ENCODE assay signal across 8 cellular contexts in the genomic region with DNA sequence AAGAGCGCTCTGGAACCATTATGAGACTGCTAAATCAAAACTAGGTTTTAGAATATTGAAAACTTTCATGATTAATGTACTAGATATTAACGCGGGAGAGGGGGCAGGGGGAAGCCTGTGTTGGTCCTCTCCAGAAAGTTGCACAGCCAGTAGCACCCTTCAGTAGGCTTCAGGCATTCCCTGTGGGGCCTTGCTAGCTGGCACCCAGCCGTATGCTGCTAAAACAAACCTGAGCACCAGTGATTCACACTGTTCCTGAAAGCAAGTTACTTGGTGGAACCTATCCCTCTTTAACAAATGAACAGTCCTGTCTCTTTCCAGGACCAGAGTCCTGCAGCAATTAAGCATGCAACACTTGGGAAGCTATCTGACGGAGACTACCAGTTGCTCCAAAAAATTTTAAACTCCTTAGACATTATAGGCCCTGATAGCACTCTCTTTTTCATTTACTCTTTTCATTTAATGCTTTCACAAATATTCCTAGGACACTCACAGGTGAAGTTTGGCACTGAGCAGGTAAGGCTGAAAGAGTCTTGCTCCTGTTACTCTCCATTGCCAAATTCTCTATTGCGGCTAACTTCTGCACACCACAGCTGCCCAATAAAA. TPM values are rescaled to one million over a fixed set of nuclear protein-coding genes. Genes with fewer than 3 reads are reported as not detected.
DNase-seq lines count a peak whose midpoint lies in the region; ATAC-seq and TF ChIP-seq lines count a peak whose summit lies in the region.

No MANE protein-coding gene starts in this region.

- H3K27me3 ChIP-seq in CD4-positive, alpha-beta memory T cell (ENCODE audit: insufficient read depth, low read length): no peaks in the 10 kb centered on the region
- no peaks in the 10 kb centered on the region for H3K27me3 ChIP-seq in Karpas-422 (ENCODE audit: low read length)

- peak overlapping the region; percentile 83 to 97 (median 96) for H3K27ac Mint-ChIP-seq in CD4-positive, alpha-beta memory T cell
- peak overlapping the region; percentile 71 for H3K27ac Mint-ChIP-seq in nephron progenitor cell

- peak overlapping the region; percentile 83 to 96 (median 90) for H3K4me3 Mint-ChIP-seq in CD4-positive, alpha-beta memory T cell
- H3K4me3 Mint-ChIP-seq in nephron progenitor cell: peak overlapping the region; percentile 92

- peaks cover 25 to 61% (median 45%) of the 10 kb centered on the region in 4 donors for H3K4me1 Mint-ChIP-seq in CD4-positive, alpha-beta memory T cell
- H3K4me1 Mint-ChIP-seq in nephron progenitor cell: peaks cover 52% of the 10 kb centered on the region

- no peak overlapping the region for H2AFZ ChIP-seq in Karpas-422 (ENCODE audit: low read length)

- CTCF ChIA-PET in CD4-positive, alpha-beta memory T cell (lab: Charles Lee; ENCODE audit: partially characterized antibody): interaction anchor here (1.0 to 5.0 kb wide), 9 partner anchors 8 to 104 kb away, joined by 3 to 87 read pairs (median 3); no protein-coding TSS in a partner anchor

- peaks cover 0 to 3% (median 0%) of the 10 kb centered on the region in 8 donors for H3K9me3 Mint-ChIP-seq in CD4-positive, alpha-beta memory T cell
- H3K9me3 Mint-ChIP-seq in nephron progenitor cell: no peaks in the 10 kb centered on the region

- H3K36me3 ChIP-seq in CD4-positive, alpha-beta memory T cell (ENCODE audit: insufficient read depth, low read length): peaks cover 31% of the 10 kb centered on the region
- peaks cover 23% of the 10 kb centered on the region for H3K36me3 ChIP-seq in Karpas-422 (ENCODE audit: insufficient read depth, low read length)

- peak overlapping the region; percentile 91 for H3K4me2 ChIP-seq in Karpas-422 (ENCODE audit: low read depth, low read length, poor library complexity, severe bottlenecking)

- peaks cover 18 to 45% of the 10 kb centered on the region in 2 donors for H3K36me3 Mint-ChIP-seq in CD4-positive, alpha-beta memory T cell
- H3K36me3 Mint-ChIP-seq in nephron progenitor cell (ENCODE audit: low read depth): peaks cover 17% of the 10 kb centered on the region

- ATAC-seq in HG03571 (IDR thresholded peaks at IDR 0.05; ENCODE audit: unreplicated experiment): no peak

- H3K4me3 ChIP-seq in CD4-positive, alpha-beta memory T cell (ENCODE audit: low read length in 2 of 2): peak overlapping the region in 1 of 2 donors; percentile 84
- H3K4me3 ChIP-seq in Karpas-422 (ENCODE audit: low read length): peak overlapping the region; percentile 80

- H3K27ac ChIP-seq in CD4-positive, alpha-beta memory T cell (ENCODE audit: low read depth, low read length): peak overlapping the region; percentile 68
- H3K27ac ChIP-seq in Karpas-422 (ENCODE audit: low read length): no peak overlapping the region

- H3K4me1 ChIP-seq in CD4-positive, alpha-beta memory T cell (ENCODE audit: insufficient read depth, low read length): peaks cover 37% of the 10 kb centered on the region
- peaks cover 39% of the 10 kb centered on the region for H3K4me1 ChIP-seq in Karpas-422 (ENCODE audit: low read length)

- no peaks in the 10 kb centered on the region for H3K9me3 ChIP-seq in CD4-positive, alpha-beta memory T cell (ENCODE audit: control insufficient read depth in 1 of 2, low read length in 2 of 2)
- no peaks in the 10 kb centered on the region for H3K9me3 ChIP-seq in Karpas-422 (ENCODE audit: low read length)

- no peaks in the 10 kb centered on the region; the same call in 1 of the 2 replicates for H4K20me1 ChIP-seq in Karpas-422 (ENCODE audit: insufficient read depth, low read depth, low read length)

- POLR2A ChIA-PET in CD4-positive, alpha-beta memory T cell (lab: Charles Lee; ENCODE audit: partially characterized antibody): interaction anchor here (0.7 to 5.4 kb wide), 10 partner anchors 10 to 269 kb away, joined by 3 to 56 read pairs (median 14); a partner anchor contains a TSS

- DNase-seq in CD4-positive, alpha-beta memory T cell: no peak
- DNase-seq in Karpas-422 (peak; percentile 63), ecto neural progenitor cell (ENCODE audit: low spot score) (peak; percentile 35), nephron progenitor cell (no peak), NCI-H2227 (lab: John Stamatoyannopoulos, UW; ENCODE audit: unreplicated experiment) (no peak), NCI-H1930 (lab: John Stamatoyannopoulos, UW) (no peak), NCI-H526 treated with DMSO at 0.1 percent for 48 hours (lab: John Stamatoyannopoulos, UW) (no peak)

- peaks cover 54% of the 10 kb centered on the region for H3K79me2 ChIP-seq in Karpas-422 (ENCODE audit: low read length)

- no peak for TF ChIP-seq CTCF in nephron progenitor cell (IDR thresholded peaks at IDR 0.05)

- no peaks in the 10 kb centered on the region for H3K9me2 ChIP-seq in Karpas-422 (replicated peaks; ENCODE audit: insufficient read depth, low read length)

- H3K27me3 Mint-ChIP-seq in CD4-positive, alpha-beta memory T cell: no peaks in the 10 kb centered on the region
- no peaks in the 10 kb centered on the region for H3K27me3 Mint-ChIP-seq in nephron progenitor cell (ENCODE audit: low read depth, poor library complexity)

- intact Hi-C loops in CD4-positive, alpha-beta memory T cell (cut with micrococcal nuclease): no loop called here

- H3K9ac ChIP-seq in Karpas-422 (ENCODE audit: low read length): peak overlapping the region; percentile 82

RNA-seq across cellular contexts. Expression of a gene that starts 1.2 kb away (rescaled TPM):
- total RNA-seq in CD4-positive, alpha-beta memory T cell: 10 to 100 TPM; 14.9 to 15.2 TPM
- polyA plus RNA-seq in CD4-positive, alpha-beta memory T cell: 10 to 100 TPM; 11.3 to 15.4 TPM
- 7.3 and 10.9 TPM in 2 replicates for total RNA-seq in Karpas-422 (2014; rRNA removed; shearing (Covaris generic); ENCODE audit: low replicate concordance)

RNA-seq across cellular contexts. Expression of a gene that starts 5.3 kb away (rescaled TPM):
- 100 to 1,000 TPM; 309 to 310 TPM for total RNA-seq in CD4-positive, alpha-beta memory T cell
- 100 to 1,000 TPM; 765 to 952 TPM for polyA plus RNA-seq in CD4-positive, alpha-beta memory T cell
- 300 and 483 TPM in 2 replicates for total RNA-seq in Karpas-422 (2014; rRNA removed; shearing (Covaris generic); ENCODE audit: low replicate concordance)

RNA-seq across cellular contexts. Expression of a gene that starts 5.5 kb away (rescaled TPM):
- total RNA-seq in CD4-positive, alpha-beta memory T cell: 1 to 10 TPM; 5.1 to 5.4 TPM
- polyA plus RNA-seq in CD4-positive, alpha-beta memory T cell: 10 to 100 TPM in 1 of 2 donors, 1 to 10 TPM in 1; 6.6 to 13.3 TPM
- total RNA-seq in Karpas-422 (2014; rRNA removed; shearing (Covaris generic); ENCODE audit: low replicate concordance): 22.0 and 28.3 TPM in 2 replicates

RNA-seq across cellular contexts. Expression of a gene that starts 15.5 kb away (rescaled TPM):
- 1 to 10 TPM; 2.6 to 5.0 TPM for total RNA-seq in CD4-positive, alpha-beta memory T cell
- polyA plus RNA-seq in CD4-positive, alpha-beta memory T cell: under 1 TPM in 1 of 2 donors, not detected in 1; 0.48 TPM
- 34.0 and 48.3 TPM in 2 replicates for total RNA-seq in Karpas-422 (2014; rRNA removed; shearing (Covaris generic); ENCODE audit: low replicate concordance)

RNA-seq across cellular contexts. Expression of a gene that starts 58.6 kb away (rescaled TPM):
- total RNA-seq in CD4-positive, alpha-beta memory T cell: 100 to 1,000 TPM; 218 TPM
- 100 to 1,000 TPM; 434 to 470 TPM for polyA plus RNA-seq in CD4-positive, alpha-beta memory T cell
- 141 and 149 TPM in 2 replicates for total RNA-seq in Karpas-422 (2014; rRNA removed; shearing (Covaris generic); ENCODE audit: low replicate concordance)

Comparison
In these comparisons a context has a peak if more than half of its experiments do, and no peak if none do; other contexts are left out.
1. DNase-seq: peak in Karpas-422 (single experiment) and ecto neural progenitor cell (single experiment); none in CD4-positive, alpha-beta memory T cell (0 of 5), nephron progenitor cell (single experiment), NCI-H2227 (single experiment), NCI-H1930 (0 of 2) and NCI-H526 treated with DMSO at 0.1 percent for 48 hours (single experiment).